ENCODE assay signal across 17 cellular contexts in genomic region chr4:4837921-4838601, GRCh38. TPM values are rescaled to one million over a fixed set of nuclear protein-coding genes. Genes with fewer than 3 reads are reported as not detected.
A peak's percentile ranks its signal among the peaks of the same experiment; 100 is the strongest.
DNase-seq lines count a peak whose midpoint lies in the region; ATAC-seq and TF ChIP-seq lines count a peak whose summit lies in the region.
"Had no signal": no experiment of that assay in that cellular context is flagged by ENCODE, and none has a peak within 500 bp of the region (broad histone marks: within the 10 kb centered on the region; RNA-seq: fewer than 3 reads in every experiment).

No MANE protein-coding gene starts in this region.

- H3K4me2 ChIP-seq in PC-9, result no peak overlapping the region

- H3K27ac ChIP-seq in WERI-Rb-1, result peak overlapping the region; percentile 54
- H3K27ac ChIP-seq in PC-9, result no peak overlapping the region
- H3K27ac ChIP-seq: gastroesophageal sphincter, lower lobe of right lung, SJCRH30 had no signal

- H3K4me1 ChIP-seq in PC-9 (replicated peaks; ENCODE audit: insufficient read depth), result no peaks in the 10 kb centered on the region
- H3K4me1 ChIP-seq: gastroesophageal sphincter, lower lobe of right lung, SJCRH30 had no signal

- H3K36me3 Mint-ChIP-seq in activated CD8-positive, alpha-beta memory T cell treated with anti-CD3 and anti-CD28 coated beads, Interleukin-2, amount 10 ng/mL, durations not matched to agents 7 days and 5 days, result no peaks in the 10 kb centered on the region
- H3K36me3 Mint-ChIP-seq: CD8-positive, alpha-beta memory T cell; natural killer cell treated with Interleukin-12 subunit alpha and Interleukin-12 subunit beta and Interleukin-15 and Interleukin-18, amount 100 ng/mL, for 72 hours had no signal

- H3K36me3 ChIP-seq in WERI-Rb-1, result no peaks in the 10 kb centered on the region
- H3K36me3 ChIP-seq in PC-9 (ENCODE audit: low read depth), result no peaks in the 10 kb centered on the region
- H3K36me3 ChIP-seq: gastroesophageal sphincter, lower lobe of right lung, SJCRH30 had no signal

- no peaks in the 10 kb centered on the region for H3K9me3 ChIP-seq in WERI-Rb-1 (ENCODE audit: severe bottlenecking)
- H3K9me3 ChIP-seq in PC-9 (ENCODE audit: insufficient read depth, low read depth), result no peaks in the 10 kb centered on the region
- H3K9me3 ChIP-seq: lower lobe of right lung, SJCRH30 had no signal

- no peaks in the 10 kb centered on the region for H3K9me2 ChIP-seq in PC-9 (ENCODE audit: insufficient read depth)

- POLR2A ChIA-PET in PC-9 (lab: Charles Lee; ENCODE audit: unreplicated experiment), result no interaction called here

- peaks cover 2% of the 10 kb centered on the region for H3K9me3 Mint-ChIP-seq in activated CD8-positive, alpha-beta memory T cell treated with anti-CD3 and anti-CD28 coated beads, Interleukin-2, amount 10 ng/mL, durations not matched to agents 7 days and 5 days (ENCODE audit: low read depth)
- H3K9me3 Mint-ChIP-seq: natural killer cell treated with Interleukin-12 subunit alpha and Interleukin-12 subunit beta and Interleukin-15 and Interleukin-18, amount 100 ng/mL, for 72 hours had no signal

- DNase-seq in activated effector memory CD4-positive, alpha-beta T cell treated with anti-CD3 and anti-CD28 coated beads, Interleukin-2, amount 50 U/mL, for 16 hours, result peak; percentile 30
- no peak for DNase-seq in activated effector memory CD4-positive, alpha-beta T cell treated with Interleukin-2 at 50 U/mL for 16 hours
- peak; percentile 64 for DNase-seq in WERI-Rb-1
- DNase-seq in iris pigment epithelial cell (ENCODE audit: low read depth), result peak; percentile 17
- peak; percentile 29 for DNase-seq in superior temporal gyrus (ENCODE audit: extremely low spot score)
- no peak for DNase-seq in PC-9
- no peak for DNase-seq in activated CD8-positive, alpha-beta memory T cell treated with anti-CD3 and anti-CD28 coated beads, Interleukin-2, amount 10 ng/mL, durations not matched to agents 7 days and 5 days
- DNase-seq: activated CD4-positive, alpha-beta T cell treated with anti-CD3 and anti-CD28 coated beads, Interleukin-2, amount 50 U/mL, for 4 hours; activated T-cell treated with anti-CD3 and anti-CD28 coated beads, Interleukin-2, amount 50 U/mL, for 48 hours; CD8-positive, alpha-beta memory T cell; lower lobe of right lung; NCI-H446 treated with DMSO at 0.1 percent for 48 hours; SJCRH30; T1000 had no signal

- H3F3A ChIP-seq in PC-9 (ENCODE audit: insufficient read depth, low read depth), result no peaks in the 10 kb centered on the region

- no peaks in the 10 kb centered on the region for H3K27me3 ChIP-seq in WERI-Rb-1 (ENCODE audit: insufficient read depth, low read depth, severe bottlenecking)
- H3K27me3 ChIP-seq in PC-9 (ENCODE audit: insufficient read depth, low read depth), result no peaks in the 10 kb centered on the region

- CTCF ChIA-PET in PC-9 (lab: Charles Lee), result interaction anchor here (0.6 kb wide), 1 partner anchor 322 kb away, joined by 3 read pairs; no protein-coding TSS in a partner anchor
- CTCF ChIA-PET in activated CD8-positive, alpha-beta memory T cell treated with anti-CD3 and anti-CD28 coated beads, Interleukin-2, amount 10 ng/mL, durations not matched to agents 7 days and 5 days (lab: Charles Lee), result no interaction called here

- H3K27ac Mint-ChIP-seq in activated CD8-positive, alpha-beta memory T cell treated with anti-CD3 and anti-CD28 coated beads, Interleukin-2, amount 10 ng/mL, durations not matched to agents 7 days and 5 days, result no peak overlapping the region
- H3K27ac Mint-ChIP-seq: natural killer cell treated with Interleukin-12 subunit alpha and Interleukin-12 subunit beta and Interleukin-15 and Interleukin-18, amount 100 ng/mL, for 72 hours had no signal

- BruUV-seq in PC-9 (replicated peaks; lab: Mats Ljungman, UMichigan), result no TSS peak

- H3K4me1 Mint-ChIP-seq in activated CD8-positive, alpha-beta memory T cell treated with anti-CD3 and anti-CD28 coated beads, Interleukin-2, amount 10 ng/mL, durations not matched to agents 7 days and 5 days, result peaks cover 9% of the 10 kb centered on the region
- H3K4me1 Mint-ChIP-seq: CD8-positive, alpha-beta memory T cell had no signal

- ATAC-seq in GM21717 (IDR thresholded peaks at IDR 0.05; ENCODE audit: unreplicated experiment), result no peak
- no peak for ATAC-seq in activated CD8-positive, alpha-beta memory T cell treated with anti-CD3 and anti-CD28 coated beads, Interleukin-2, amount 10 ng/mL, durations not matched to agents 7 days and 5 days
- ATAC-seq: gastroesophageal sphincter; lower lobe of right lung; natural killer cell treated with Interleukin-12 subunit alpha and Interleukin-12 subunit beta and Interleukin-15 and Interleukin-18, amount 100 ng/mL, for 72 hours had no signal

- H3K27me3 Mint-ChIP-seq in activated CD8-positive, alpha-beta memory T cell treated with anti-CD3 and anti-CD28 coated beads, Interleukin-2, amount 10 ng/mL, durations not matched to agents 7 days and 5 days, result no peaks in the 10 kb centered on the region

- intact Hi-C loops in PC-9 (cut with micrococcal nuclease; ENCODE audit: unreplicated experiment), result no loop called here

- H3K4me3 Mint-ChIP-seq in activated CD8-positive, alpha-beta memory T cell treated with anti-CD3 and anti-CD28 coated beads, Interleukin-2, amount 10 ng/mL, durations not matched to agents 7 days and 5 days, result no peak overlapping the region
- H3K4me3 Mint-ChIP-seq: CD8-positive, alpha-beta memory T cell; natural killer cell treated with Interleukin-12 subunit alpha and Interleukin-12 subunit beta and Interleukin-15 and Interleukin-18, amount 100 ng/mL, for 72 hours had no signal

- no peak for TF ChIP-seq CTCF in WERI-Rb-1 (IDR thresholded peaks at IDR 0.05; ENCODE audit: low read depth, low read length)
- TF ChIP-seq CTCF in PC-9 (conservative IDR thresholded peaks at IDR 0.05), result no peak

- H3K4me3 ChIP-seq in WERI-Rb-1 (ENCODE audit: low read depth, low read length) (no peak overlapping the region), PC-9 (no peak overlapping the region)
- H3K4me3 ChIP-seq: gastroesophageal sphincter, lower lobe of right lung, SJCRH30 had no signal

- H2AFZ ChIP-seq in PC-9, result no peak overlapping the region

- H3K79me2 ChIP-seq in PC-9 (ENCODE audit: low read depth), result no peaks in the 10 kb centered on the region

- H4K20me1 ChIP-seq in PC-9 (ENCODE audit: insufficient read depth), result no peaks in the 10 kb centered on the region

RNA-seq across cellular contexts. Expression of gene MSX1, which starts 21.4 kb away (rescaled TPM):
- not detected in 2 replicates for total RNA-seq in PC-9 (2021)
- under 1 TPM in 1 of 2 experiments, not detected in 1; 0.12 TPM for total RNA-seq in activated CD8-positive, alpha-beta memory T cell treated with anti-CD3 and anti-CD28 coated beads, Interleukin-2, amount 10 ng/mL, durations not matched to agents 7 days and 5 days

Comparison
In these comparisons a context has a peak if more than half of its experiments do, and no peak if none do; other contexts are left out.
1. DNase-seq: peak in activated effector memory CD4-positive, alpha-beta T cell treated with anti-CD3 and anti-CD28 coated beads, Interleukin-2, amount 50 U/mL, for 16 hours (single experiment), WERI-Rb-1 (single experiment), iris pigment epithelial cell (single experiment) and superior temporal gyrus (single experiment); none in activated effector memory CD4-positive, alpha-beta T cell treated with Interleukin-2 at 50 U/mL for 16 hours (single experiment), PC-9 (0 of 2) and activated CD8-positive, alpha-beta memory T cell treated with anti-CD3 and anti-CD28 coated beads, Interleukin-2, amount 10 ng/mL, durations not matched to agents 7 days and 5 days (single experiment).